ENCODE assay signal across 8 cellular contexts in the genomic region with DNA sequence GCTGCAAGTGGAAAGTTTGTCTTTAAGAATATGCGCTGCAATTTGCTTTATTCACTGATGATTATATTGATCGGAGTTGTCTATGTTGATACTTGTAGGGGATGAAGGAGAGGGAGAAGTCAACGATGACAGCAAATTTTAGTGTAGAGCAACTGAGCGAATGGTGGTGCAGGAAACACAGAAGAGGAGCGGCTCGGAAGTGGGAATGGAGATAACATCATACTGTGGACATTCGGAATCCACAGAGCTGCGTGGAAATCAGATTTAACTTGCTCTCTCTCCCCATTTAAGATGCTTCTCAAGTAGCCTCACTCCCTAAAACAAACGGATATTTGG. TPM values are rescaled to one million over a fixed set of nuclear protein-coding genes. Genes with fewer than 3 reads are reported as not detected.
DNase-seq lines count a peak whose midpoint lies in the region; ATAC-seq, FAIRE-seq and TF ChIP-seq lines count a peak whose summit lies in the region.

No MANE protein-coding gene starts in this region.

- no peak overlapping the region for H2BK120ac ChIP-seq in H1 (replicated peaks; ENCODE audit: low read depth, low read length)

- no peaks in the 10 kb centered on the region for H3K9me3 ChIP-seq in CD4-positive, alpha-beta memory T cell (ENCODE audit: control insufficient read depth in 1 of 2, low read length in 2 of 2)
- no peaks in the 10 kb centered on the region for H3K9me3 ChIP-seq in H1 (ENCODE audit: insufficient read depth in 2 of 2, low read depth in 1 of 2, low read length in 1 of 2)
- no peaks in the 10 kb centered on the region for H3K9me3 ChIP-seq in neutrophil

- peaks cover 0 to 1% (median 0%) of the 10 kb centered on the region in 8 donors for H3K9me3 Mint-ChIP-seq in CD4-positive, alpha-beta memory T cell

- H2AK5ac ChIP-seq in H1 (ENCODE audit: low read depth, low read length), result no peak overlapping the region

- H3K27ac Mint-ChIP-seq in CD4-positive, alpha-beta memory T cell, result peak overlapping the region; percentile 96 to 99 (median 97)

- no peak overlapping the region for H2BK12ac ChIP-seq in H1 (ENCODE audit: low read depth, low read length)

- 78% methylated on average over 9 of the region's 9 CpGs; no CpG with 5 or more reads in 1 of the 2 experiments for WGBS in H1 (ENCODE audit: extremely low coverage in 1 of 2, insufficient coverage in 1 of 2, insufficient read length in 1 of 2, insufficient replicate concordance in 2 of 2, low coverage in 1 of 2, low lambda C conversion rate in 2 of 2, missing lambda C conversion rate in 1 of 2), 2 experiments

- H2BK15ac ChIP-seq in H1 (ENCODE audit: low read length), result no peak overlapping the region; the same call in 1 of the 2 replicates

- no peak overlapping the region for H3K23ac ChIP-seq in H1 (ENCODE audit: insufficient read length)

- H3K27me3 Mint-ChIP-seq in CD4-positive, alpha-beta memory T cell, result no peaks in the 10 kb centered on the region

- no peak overlapping the region for H3K4ac ChIP-seq in H1 (replicated peaks; ENCODE audit: insufficient read length, low read depth, low read length)

- H2AFZ ChIP-seq in H1 (ENCODE audit: low read length), result peak overlapping the region; percentile 76

- H4K5ac ChIP-seq in H1 (ENCODE audit: insufficient read length, low read depth, low read length), result no peak overlapping the region

- H3K27me3 ChIP-seq in CD4-positive, alpha-beta memory T cell (ENCODE audit: insufficient read depth, low read length), result no peaks in the 10 kb centered on the region
- no peaks in the 10 kb centered on the region; a peak in 1 of 7 replicates for H3K27me3 ChIP-seq in H1 (replicated peaks in 1 of 4; ENCODE audit: control insufficient read depth in 3 of 4, extremely low read depth in 1 of 4, insufficient read depth in 3 of 4, low read length in 3 of 4)
- no peaks in the 10 kb centered on the region for H3K27me3 ChIP-seq in neutrophil

- H4K8ac ChIP-seq in H1 (ENCODE audit: extremely low read depth, insufficient read depth, low read length), result no peak overlapping the region

- no peak for TF ChIP-seq RAD21 in H1 (IDR thresholded peaks at IDR 0.05 in 1 of 2, conservative IDR thresholded peaks at IDR 0.05 in 1 of 2; ENCODE audit: low read depth in 2 of 2, low read length in 2 of 2)

- H3K23me2 ChIP-seq in H1 (ENCODE audit: low read depth, low read length), result peaks cover 4% of the 10 kb centered on the region; the same call in 1 of the 2 replicates

- POLR2A ChIA-PET in CD4-positive, alpha-beta memory T cell (lab: Charles Lee; ENCODE audit: partially characterized antibody), result interaction anchor here (1.0 to 4.5 kb wide), 4 partner anchors 25 to 60 kb away, joined by 3 to 118 read pairs (median 28); partner anchors contain the start of genes C6orf52, PAK1IP1 and TMEM14C
- POLR2A ChIA-PET in H1 (lab: Charles Lee; ENCODE audit: partially characterized antibody), result interaction anchor here (0.9 to 4.0 kb wide), 8 partner anchors 9 to 225 kb away, joined by 3 to 39 read pairs (median 8); partner anchors contain the start of genes GCNT2 and TMEM14C

- no peak for ATAC-seq in GM19452 (IDR thresholded peaks at IDR 0.05; ENCODE audit: unreplicated experiment)

- H4K91ac ChIP-seq in H1 (replicated peaks; ENCODE audit: insufficient read length, low read length), result no peak overlapping the region

- no peak for TF ChIP-seq EP300 in H1 (IDR thresholded peaks at IDR 0.05; ENCODE audit: borderline replicate concordance in 1 of 2, low read depth in 2 of 2, low read length in 2 of 2)

- peaks cover 22 to 69% (median 49%) of the 10 kb centered on the region in 4 donors for H3K4me1 Mint-ChIP-seq in CD4-positive, alpha-beta memory T cell

- CTCF ChIA-PET in CD4-positive, alpha-beta memory T cell (lab: Charles Lee; ENCODE audit: partially characterized antibody), result interaction anchor here (1.4 to 2.3 kb wide), 4 partner anchors 24 to 55 kb away, joined by 5 to 9 read pairs (median 7); partner anchors contain the start of genes C6orf52, PAK1IP1 and TMEM14C
- CTCF ChIA-PET in H1 (lab: Charles Lee; ENCODE audit: partially characterized antibody), result interaction anchor here (1.0 to 4.8 kb wide), 7 partner anchors 11 to 268 kb away, joined by 3 to 32 read pairs (median 5); partner anchors contain the start of gene TMEM14C

- DNase-seq in CD4-positive, alpha-beta memory T cell, result no peak
- DNase-seq in NB4 (ENCODE audit: low read depth) (no peak), H1 (ENCODE audit: low read depth in 1 of 2, low spot score in 2 of 2) (no peak), NCI-H1930 (lab: John Stamatoyannopoulos, UW) (no peak), GM12892 (ENCODE audit: insufficient read length) (no peak), AG08395 (ENCODE audit: low spot score) (no peak)

- H3K9ac ChIP-seq in H1 (replicated peaks in 1 of 4; ENCODE audit: extremely low read depth in 1 of 4, low read depth in 3 of 4, low read length in 3 of 4), result no peak overlapping the region; a peak in 1 of 7 replicates

- H3K79me2 ChIP-seq in H1 (ENCODE audit: control insufficient read depth in 1 of 2, insufficient read depth in 2 of 2, low read length in 2 of 2), result peaks cover 9 to 39% of the 10 kb centered on the region in 2 experiments

- no peak overlapping the region for H3K14ac ChIP-seq in H1 (ENCODE audit: insufficient read length)

- H3K4me2 ChIP-seq in H1 (ENCODE audit: insufficient read depth in 1 of 2, low read depth in 2 of 2, low read length in 2 of 2), result peak overlapping the region; percentile 66 to 77

- no peak overlapping the region for H2BK5ac ChIP-seq in H1 (ENCODE audit: low read depth, low read length)

- no peak for TF ChIP-seq POLR2A in NB4 (IDR thresholded peaks at IDR 0.05; ENCODE audit: extremely low read depth, insufficient read length)
- no peak for TF ChIP-seq POLR2A in H1 (IDR thresholded peaks at IDR 0.05; ENCODE audit: control extremely low read depth in 1 of 2, low read depth in 2 of 2, low read length in 2 of 2)
- TF ChIP-seq POLR2A in GM12892 (IDR thresholded peaks at IDR 0.05; ENCODE audit: low read depth, low read length), result no peak

- peaks cover 4 to 9% of the 10 kb centered on the region in 2 experiments for H4K20me1 ChIP-seq in H1 (replicated peaks in 1 of 2; ENCODE audit: control insufficient read depth in 1 of 2, insufficient read depth in 2 of 2, low read length in 2 of 2)

- peaks cover 12 to 31% of the 10 kb centered on the region in 2 donors for H3K36me3 Mint-ChIP-seq in CD4-positive, alpha-beta memory T cell

- 0 out of 2 replicates have a peak overlapping the region, but pooled peaks have one; percentile 41 for H3K18ac ChIP-seq in H1 (ENCODE audit: extremely low read depth, low read length)

- TF ChIP-seq CTCF in NB4 (IDR thresholded peaks at IDR 0.05; ENCODE audit: low read depth, low read length), result no peak
- no peak for TF ChIP-seq CTCF in H1 (IDR thresholded peaks at IDR 0.05; ENCODE audit: control extremely low read depth in 1 of 3, insufficient read depth in 1 of 3, low read depth in 1 of 3, low read length in 3 of 3)
- TF ChIP-seq CTCF in neutrophil (IDR thresholded peaks at IDR 0.05), result no peak

- peak overlapping the region; percentile 76 to 83 for H3K4me3 ChIP-seq in CD4-positive, alpha-beta memory T cell (ENCODE audit: low read length in 2 of 2)
- peak overlapping the region; percentile 98 for H3K4me3 ChIP-seq in NB4 (ENCODE audit: low read depth, low read length)
- peak overlapping the region in 3 of 4 experiments; percentile 40 to 91 (median 54); a peak in 6 of 8 replicates for H3K4me3 ChIP-seq in H1 (ENCODE audit: extremely low read depth in 1 of 4, insufficient read depth in 2 of 4, low read depth in 3 of 4, low read length in 4 of 4)
- peak overlapping the region; percentile 64 to 77 for H3K4me3 ChIP-seq in neutrophil (ENCODE audit: low read depth in 1 of 2, low read length in 1 of 2)

- peak overlapping the region; percentile 74 for H3K27ac ChIP-seq in CD4-positive, alpha-beta memory T cell (ENCODE audit: low read depth, low read length)
- H3K27ac ChIP-seq in H1 (ENCODE audit: low read depth, low read length) (no peak overlapping the region; the same call in 1 of the 2 replicates), neutrophil (peak overlapping the region; percentile 86)

- peaks cover 44% of the 10 kb centered on the region for H3K4me1 ChIP-seq in CD4-positive, alpha-beta memory T cell (ENCODE audit: insufficient read depth, low read length)
- peaks cover 0 to 8% (median 1%) of the 10 kb centered on the region in 4 experiments; a peak in 2 of 7 replicates for H3K4me1 ChIP-seq in H1 (replicated peaks in 1 of 4; ENCODE audit: control insufficient read depth in 3 of 4, insufficient read depth in 4 of 4, low read length in 3 of 4)
- H3K4me1 ChIP-seq in neutrophil (ENCODE audit: control insufficient read depth in 1 of 2, insufficient read depth in 1 of 2, low read depth in 1 of 2, low read length in 1 of 2), result peaks cover 14 to 21% of the 10 kb centered on the region in 2 experiments

- H2BK20ac ChIP-seq in H1 (ENCODE audit: low read length), result no peak overlapping the region

- FAIRE-seq in H1 (lab: Jason Lieb, UNC) (no peak), GM12892 (lab: Jason Lieb, UNC) (no peak)

- intact Hi-C loops in CD4-positive, alpha-beta memory T cell (cut with micrococcal nuclease), result loop anchor here (1.0 to 5.0 kb wide), 5 partner anchors 24 to 790 kb away; partner anchors contain the start of genes C6orf52, MAK, PAK1IP1 and SMIM13

- peaks cover 5% of the 10 kb centered on the region for H3K79me1 ChIP-seq in H1 (ENCODE audit: low read depth, low read length)

- no peak overlapping the region for H3K56ac ChIP-seq in H1 (replicated peaks; ENCODE audit: insufficient read length, low read depth, low read length)

- peaks cover 12% of the 10 kb centered on the region for H3K36me3 ChIP-seq in CD4-positive, alpha-beta memory T cell (ENCODE audit: insufficient read depth, low read length)
- H3K36me3 ChIP-seq in H1 (ENCODE audit: control insufficient read depth in 2 of 4, insufficient read depth in 4 of 4, low read length in 3 of 4) (peaks cover 8 to 19% (median 16%) of the 10 kb centered on the region in 4 experiments; a peak in 7 of 8 replicates), neutrophil (peaks cover 13% of the 10 kb centered on the region)

- H3K4me3 Mint-ChIP-seq in CD4-positive, alpha-beta memory T cell, result peak overlapping the region; percentile 86 to 99 (median 96)

RNA-seq across cellular contexts. Expression of gene TMEM14B, which starts 0.7 kb away (rescaled TPM):
- 10 to 100 TPM; 76.9 to 80.6 TPM for total RNA-seq in CD4-positive, alpha-beta memory T cell
- 100 to 1,000 TPM; 174 to 236 TPM for polyA plus RNA-seq in CD4-positive, alpha-beta memory T cell
- 83.8 and 84.6 TPM in 2 replicates for total RNA-seq in H1 (2021; fragmentation: NEBNext Ultra II Directional; extraction: Animal tissue kit (Norgen Biotek cat#: 25700))
- polyA plus RNA-seq in H1 (2011; rRNA removed), result 74.4 and 109 TPM in 2 replicates
- polyA plus RNA-seq in H1 (2011; cell fraction: cytosol; rRNA removed), result 123 TPM
- polyA plus RNA-seq in H1 (2011; cell fraction: nucleus; rRNA removed), result 33.9 TPM
- 58.9 to 78.5 TPM (median 65.4 TPM) in 4 replicates for polyA plus RNA-seq in H1 (2012, experiment 1 of 2)
- 74.5 TPM for polyA plus RNA-seq in H1 (2012, experiment 2 of 2)
- 128 TPM for polyA plus RNA-seq in H1 (2013, experiment 1 of 2)
- polyA plus RNA-seq in H1 (2013, experiment 2 of 2), result 143 TPM
- polyA minus RNA-seq in H1 (2011; rRNA and poly(A)+ RNA removed), result 41.8 and 44.3 TPM in 2 replicates
- polyA minus RNA-seq in H1 (2011; cell fraction: cytosol; rRNA and poly(A)+ RNA removed), result 20.8 TPM
- polyA minus RNA-seq in H1 (2011; cell fraction: nucleus; rRNA and poly(A)+ RNA removed), result 51.4 TPM
- polyA plus RNA-seq in GM12892 (2012; ENCODE audit: missing spikeins), result 150 TPM

RNA-seq across cellular contexts. Expression of gene TMEM14C, which starts 24.0 kb away (rescaled TPM):
- total RNA-seq in CD4-positive, alpha-beta memory T cell, result 10 to 100 TPM; 34.1 to 37.3 TPM
- polyA plus RNA-seq in CD4-positive, alpha-beta memory T cell, result 100 to 1,000 TPM in 1 of 2 donors, 10 to 100 TPM in 1; 89.9 to 107 TPM
- 111 and 116 TPM in 2 replicates for total RNA-seq in H1 (2021; fragmentation: NEBNext Ultra II Directional; extraction: Animal tissue kit (Norgen Biotek cat#: 25700))
- 125 and 157 TPM in 2 replicates for polyA plus RNA-seq in H1 (2011; rRNA removed)
- polyA plus RNA-seq in H1 (2011; cell fraction: cytosol; rRNA removed), result 175 TPM
- 75.6 TPM for polyA plus RNA-seq in H1 (2011; cell fraction: nucleus; rRNA removed)
- 93.9 to 111 TPM (median 106 TPM) in 4 replicates for polyA plus RNA-seq in H1 (2012, experiment 1 of 2)
- polyA plus RNA-seq in H1 (2012, experiment 2 of 2), result 161 TPM
- polyA plus RNA-seq in H1 (2013, experiment 1 of 2), result 215 TPM
- polyA plus RNA-seq in H1 (2013, experiment 2 of 2), result 248 TPM
- 62.0 and 73.1 TPM in 2 replicates for polyA minus RNA-seq in H1 (2011; rRNA and poly(A)+ RNA removed)
- polyA minus RNA-seq in H1 (2011; cell fraction: cytosol; rRNA and poly(A)+ RNA removed), result 37.1 TPM
- 34.3 TPM for polyA minus RNA-seq in H1 (2011; cell fraction: nucleus; rRNA and poly(A)+ RNA removed)
- polyA plus RNA-seq in GM12892 (2012; ENCODE audit: missing spikeins), result 127 TPM

RNA-seq across cellular contexts. Expression of gene PAK1IP1, which starts 52.1 kb away (rescaled TPM):
- 1 to 10 TPM; 7.2 to 7.4 TPM for total RNA-seq in CD4-positive, alpha-beta memory T cell
- polyA plus RNA-seq in CD4-positive, alpha-beta memory T cell, result 10 to 100 TPM; 11.6 to 17.1 TPM
- total RNA-seq in H1 (2021; fragmentation: NEBNext Ultra II Directional; extraction: Animal tissue kit (Norgen Biotek cat#: 25700)), result 43.6 and 46.4 TPM in 2 replicates
- polyA plus RNA-seq in H1 (2011; rRNA removed), result 13.2 and 19.7 TPM in 2 replicates
- polyA plus RNA-seq in H1 (2011; cell fraction: cytosol; rRNA removed), result 29.5 TPM
- 9.4 TPM for polyA plus RNA-seq in H1 (2011; cell fraction: nucleus; rRNA removed)
- polyA plus RNA-seq in H1 (2012, experiment 1 of 2), result 27.5 to 47.3 TPM (median 30.5 TPM) in 4 replicates
- 4.3 TPM for polyA plus RNA-seq in H1 (2012, experiment 2 of 2)
- polyA plus RNA-seq in H1 (2013, experiment 1 of 2), result 61.5 TPM
- polyA plus RNA-seq in H1 (2013, experiment 2 of 2), result 61.8 TPM
- 13.7 and 16.1 TPM in 2 replicates for polyA minus RNA-seq in H1 (2011; rRNA and poly(A)+ RNA removed)
- 9.0 TPM for polyA minus RNA-seq in H1 (2011; cell fraction: cytosol; rRNA and poly(A)+ RNA removed)
- 14.9 TPM for polyA minus RNA-seq in H1 (2011; cell fraction: nucleus; rRNA and poly(A)+ RNA removed)
- polyA plus RNA-seq in GM12892 (2012; ENCODE audit: missing spikeins), result 31.9 TPM

RNA-seq across cellular contexts. Expression of gene C6orf52, which starts 52.5 kb away (rescaled TPM):
- 1 to 10 TPM; 1.2 to 1.5 TPM for total RNA-seq in CD4-positive, alpha-beta memory T cell
- polyA plus RNA-seq in CD4-positive, alpha-beta memory T cell, result 1 to 10 TPM in 1 of 2 donors, not detected in 1; 1.5 TPM
- 1.1 and 1.5 TPM in 2 replicates for total RNA-seq in H1 (2021; fragmentation: NEBNext Ultra II Directional; extraction: Animal tissue kit (Norgen Biotek cat#: 25700))
- 1.5 and 3.1 TPM in 2 replicates for polyA plus RNA-seq in H1 (2011; rRNA removed)
- polyA plus RNA-seq in H1 (2011; cell fraction: cytosol; rRNA removed), result 2.4 TPM
- 0.78 TPM for polyA plus RNA-seq in H1 (2011; cell fraction: nucleus; rRNA removed)
- polyA plus RNA-seq in H1 (2012, experiment 1 of 2), result 1.4 to 2.0 TPM (median 1.7 TPM) in 4 replicates
- polyA plus RNA-seq in H1 (2012, experiment 2 of 2), result 1.9 TPM
- 3.5 TPM for polyA plus RNA-seq in H1 (2013, experiment 1 of 2)
- polyA plus RNA-seq in H1 (2013, experiment 2 of 2), result 2.7 TPM
- polyA minus RNA-seq in H1 (2011; rRNA and poly(A)+ RNA removed), result 0.63 TPM in 1 of 2 replicates, not detected in the other
- polyA minus RNA-seq in H1 (2011; cell fraction: cytosol; rRNA and poly(A)+ RNA removed), result not detected
- not detected for polyA minus RNA-seq in H1 (2011; cell fraction: nucleus; rRNA and poly(A)+ RNA removed)
- 1.6 TPM for polyA plus RNA-seq in GM12892 (2012; ENCODE audit: missing spikeins)
